11 cellular contexts compared by ENCODE assay signal in genomic region chr6:134034951-134035822, GRCh38. TPM values are rescaled to one million over a fixed set of nuclear protein-coding genes. Genes with fewer than 3 reads are reported as not detected.
DNase-seq lines count a peak whose midpoint lies in the region; ATAC-seq and TF ChIP-seq lines count a peak whose summit lies in the region.
"Had no signal": no experiment of that assay in that cellular context is flagged by ENCODE, and none has a peak within 500 bp of the region (broad histone marks: within the 10 kb centered on the region; RNA-seq: fewer than 3 reads in every experiment).

No MANE protein-coding gene starts in this region.

- BruUV-seq in Panc1 (replicated peaks; lab: Mats Ljungman, UMichigan): no TSS peak

- H3K27me3 ChIP-seq in Panc1 (ENCODE audit: control insufficient read depth, insufficient read depth, low read length) (no peaks in the 10 kb centered on the region), foreskin keratinocyte (no peaks in the 10 kb centered on the region), uterus (no peaks in the 10 kb centered on the region)
- H3K27me3 ChIP-seq: heart right ventricle, thyroid gland had no signal

- ATAC-seq in Right ventricle myocardium inferior (peak; percentile 16), left cardiac atrium (no peak), Panc1 (peak; percentile 70), foreskin keratinocyte (peak; percentile 78), WTC11 (no peak)

- POLR2A ChIA-PET in Panc1 (lab: Charles Lee) (interaction anchor here (0.8 kb wide), 1 partner anchor 19 kb away, joined by 7 read pairs; no protein-coding TSS in a partner anchor), WTC11 (lab: Charles Lee) (no interaction called here)

- DNase-seq in Right ventricle myocardium inferior (ENCODE audit: missing footprints) (no peak), left cardiac atrium (no peak), Panc1 (ENCODE audit: low read depth, low spot score) (no peak), foreskin keratinocyte (peak in 1 of 2 donors; percentile 72), uterus (no peak), iPS-NIHi11 (ENCODE audit: low spot score) (no peak), WTC11 (ENCODE audit: low spot score) (no peak)
- DNase-seq in effector CD4-positive, alpha-beta T cell: no peak
- DNase-seq: heart right ventricle, naive B cell, thyroid gland had no signal

- no peaks in the 10 kb centered on the region for H3K27me3 Mint-ChIP-seq in WTC11 (ENCODE audit: low read depth)

- peaks cover 14% of the 10 kb centered on the region for H3K4me1 Mint-ChIP-seq in WTC11
- H3K4me1 Mint-ChIP-seq: naive B cell had no signal

- peak overlapping the region; percentile 93 for H3K27ac ChIP-seq in Panc1 (ENCODE audit: low read length)
- peak overlapping the region; percentile 93 for H3K27ac ChIP-seq in foreskin keratinocyte
- peak overlapping the region; percentile 52 to 56 for H3K27ac ChIP-seq in uterus
- H3K27ac ChIP-seq: thyroid gland had no signal

- TF ChIP-seq CTCF in Panc1 (IDR thresholded peaks at IDR 0.05): no peak
- no peak for TF ChIP-seq CTCF in foreskin keratinocyte (conservative IDR thresholded peaks at IDR 0.05)
- TF ChIP-seq CTCF in uterus (IDR thresholded peaks at IDR 0.05): no peak
- TF ChIP-seq CTCF in WTC11 (IDR thresholded peaks at IDR 0.05): no peak

- H3K36me3 ChIP-seq in Panc1 (ENCODE audit: control insufficient read depth, insufficient read depth, low read length) (no peaks in the 10 kb centered on the region), uterus (no peaks in the 10 kb centered on the region)
- H3K36me3 ChIP-seq: heart right ventricle, thyroid gland had no signal

- H3K36me3 Mint-ChIP-seq in WTC11: no peaks in the 10 kb centered on the region
- H3K36me3 Mint-ChIP-seq: naive B cell had no signal

- H3K4me3 ChIP-seq in Panc1 (ENCODE audit: low read depth in 2 of 2, low read length in 2 of 2) (no peak overlapping the region), uterus (no peak overlapping the region)
- H3K4me3 ChIP-seq: heart right ventricle, thyroid gland had no signal

- peaks cover 37% of the 10 kb centered on the region for H3K4me1 ChIP-seq in Panc1 (ENCODE audit: control insufficient read depth, insufficient read depth, low read length)
- H3K4me1 ChIP-seq in foreskin keratinocyte: peaks cover 11% of the 10 kb centered on the region
- peaks cover 0 to 6% of the 10 kb centered on the region in 2 donors for H3K4me1 ChIP-seq in uterus
- H3K4me1 ChIP-seq: thyroid gland had no signal

- H3K9me3 ChIP-seq in Panc1 (ENCODE audit: control insufficient read depth, insufficient read depth, low read depth, low read length) (peaks cover 6% of the 10 kb centered on the region), uterus (no peaks in the 10 kb centered on the region)
- H3K9me3 ChIP-seq: heart right ventricle, thyroid gland had no signal

- H3K4me3 Mint-ChIP-seq in WTC11: no peak overlapping the region
- H3K4me3 Mint-ChIP-seq: naive B cell had no signal

- intact Hi-C loops in Right ventricle myocardium inferior (cut with DNase I): no loop called here
- intact Hi-C loops in left cardiac atrium (cut with DNase I): no loop called here
- intact Hi-C loops in Panc1 (cut with micrococcal nuclease; ENCODE audit: unreplicated experiment): no loop called here
- intact Hi-C loops in uterus (cut with DNase I; ENCODE audit: low total_unique reads): no loop called here

- in situ Hi-C loops in Panc1 (cut with HindIII; ENCODE audit: low pct_unique_long_range_greater_than_20kb, low sequenced_read_pairs): no loop called here

- CTCF ChIA-PET in Panc1 (lab: Charles Lee): no interaction called here
- CTCF ChIA-PET in WTC11 (lab: Charles Lee): interaction anchor here (0.8 to 1.2 kb wide), 2 partner anchors 28 to 30 kb away, joined by 5 to 7 read pairs; no protein-coding TSS in a partner anchor

- peaks cover 4% of the 10 kb centered on the region for H3K9me3 Mint-ChIP-seq in WTC11
- H3K9me3 Mint-ChIP-seq: naive B cell had no signal

- no peak for TF ChIP-seq POLR2A in uterus (IDR thresholded peaks at IDR 0.05)

- no peak overlapping the region for H3K27ac Mint-ChIP-seq in WTC11

TF ChIP-seq in WTC11, 78 proteins besides CTCF, POLR2A, EP300 and RAD21:
- TF ChIP-seq SMAD4 (CRISPR knock-in tag; IDR thresholded peaks at IDR 0.05): no peak
- TF ChIP-seq AR (CRISPR knock-in tag; IDR thresholded peaks at IDR 0.05): no peak

RNA-seq across cellular contexts. Expression of gene SLC2A12, which starts 17.2 kb away (rescaled TPM):
- total RNA-seq in Right ventricle myocardium inferior (19.3 TPM), left cardiac atrium (10 to 100 TPM in 1 of 2 donors, 1 to 10 TPM in 1; 5.2 to 11.3 TPM), Panc1 (2021; ENCODE audit: unreplicated experiment) (12.3 TPM), foreskin keratinocyte (0.74 and 1.0 TPM in 2 replicates), uterus (1 to 10 TPM; 1.5 to 10.0 (median 2.4) TPM), WTC11 (2021) (3.3 to 4.4 TPM (median 4.1 TPM) in 3 replicates)
- 13.8 TPM for polyA plus RNA-seq in Panc1 (2012; ENCODE audit: insufficient read length)
- polyA plus RNA-seq in foreskin keratinocyte: 0.25 and 0.27 TPM in 2 replicates

Comparison
In these comparisons a context has a peak if more than half of its experiments do, and no peak if none do; other contexts are left out.
1. ATAC-seq: peak in Right ventricle myocardium inferior (single experiment), Panc1 (single experiment) and foreskin keratinocyte (single experiment); none in left cardiac atrium (0 of 2) and WTC11 (single experiment).
2. Peak in every context shown above with its lines, with median percentiles within 50 percentile points of each other: H3K27ac ChIP-seq.